ENCODE assay signal across 8 cellular contexts in genomic region chr19:13053761-13054604, GRCh38. TPM values are rescaled to one million over a fixed set of nuclear protein-coding genes. Genes with fewer than 3 reads are reported as not detected.
DNase-seq lines count a peak whose midpoint lies in the region; ATAC-seq and TF ChIP-seq lines count a peak whose summit lies in the region.

No MANE protein-coding gene starts in this region.

- intact Hi-C loops in activated T-helper 2 cell treated with anti-CD3 and anti-CD28 coated beads, Interferon-gamma antibody, Interleukin-2, Interleukin-4, amounts not matched to agents 10 μg/mL and 5 μg/mL and 100 μg/mL, durations not matched to agents 14 hours and 24 hours and 36 hours (cut with micrococcal nuclease), result no loop called here

- peak; percentile 43 for ATAC-seq in left lobe of liver
- peak; percentile 10 for ATAC-seq in thoracic aorta (ENCODE audit: insufficient number of reproducible peaks, low FRiP score, low read depth)

- H3K4me3 ChIP-seq in HUES6 (ENCODE audit: low read depth, low read length), result no peak overlapping the region; the same call in 1 of the 2 replicates
- peak overlapping the region; percentile 15 for H3K4me3 ChIP-seq in thoracic aorta

- H3K36me3 ChIP-seq in HUES6 (ENCODE audit: control insufficient read depth, insufficient read depth, low read length) (no peaks in the 10 kb centered on the region), thoracic aorta (no peaks in the 10 kb centered on the region)

- H3K9me3 ChIP-seq in HUES6 (ENCODE audit: control insufficient read depth, insufficient read depth, low read depth, low read length) (no peaks in the 10 kb centered on the region), thoracic aorta (no peaks in the 10 kb centered on the region)

- H3K27me3 Mint-ChIP-seq in chondrocyte (ENCODE audit: low read depth), result no peaks in the 10 kb centered on the region
- H3K27me3 Mint-ChIP-seq in activated T-helper 2 cell treated with anti-CD3 and anti-CD28 coated beads, Interferon-gamma antibody, Interleukin-2, Interleukin-4, amounts not matched to agents 10 μg/mL and 5 μg/mL and 100 μg/mL, durations not matched to agents 14 hours and 24 hours and 36 hours (ENCODE audit: low read depth), result peaks cover 17% of the 10 kb centered on the region

- peak overlapping the region; percentile 28 for H3K4me3 Mint-ChIP-seq in chondrocyte (ENCODE audit: unreplicated experiment)
- H3K4me3 Mint-ChIP-seq in activated T-helper 2 cell treated with anti-CD3 and anti-CD28 coated beads, Interferon-gamma antibody, Interleukin-2, Interleukin-4, amounts not matched to agents 10 μg/mL and 5 μg/mL and 100 μg/mL, durations not matched to agents 14 hours and 24 hours and 36 hours (ENCODE audit: low read depth), result no peak overlapping the region

- H3K27ac Mint-ChIP-seq in chondrocyte (ENCODE audit: unreplicated experiment), result peak overlapping the region; percentile 98
- H3K27ac Mint-ChIP-seq in activated T-helper 2 cell treated with anti-CD3 and anti-CD28 coated beads, Interferon-gamma antibody, Interleukin-2, Interleukin-4, amounts not matched to agents 10 μg/mL and 5 μg/mL and 100 μg/mL, durations not matched to agents 14 hours and 24 hours and 36 hours, result no peak overlapping the region

- peaks cover 87% of the 10 kb centered on the region for H3K4me1 Mint-ChIP-seq in chondrocyte (ENCODE audit: low read depth)
- peaks cover 6% of the 10 kb centered on the region for H3K4me1 Mint-ChIP-seq in activated T-helper 2 cell treated with anti-CD3 and anti-CD28 coated beads, Interferon-gamma antibody, Interleukin-2, Interleukin-4, amounts not matched to agents 10 μg/mL and 5 μg/mL and 100 μg/mL, durations not matched to agents 14 hours and 24 hours and 36 hours (ENCODE audit: low read depth)

- no peak overlapping the region for H3K27ac ChIP-seq in HUES6 (ENCODE audit: low read depth, low read length)
- H3K27ac ChIP-seq in thoracic aorta, result peak overlapping the region; percentile 99 to 100

- no peaks in the 10 kb centered on the region for H3K36me3 Mint-ChIP-seq in chondrocyte (ENCODE audit: low read depth)
- no peaks in the 10 kb centered on the region for H3K36me3 Mint-ChIP-seq in activated T-helper 2 cell treated with anti-CD3 and anti-CD28 coated beads, Interferon-gamma antibody, Interleukin-2, Interleukin-4, amounts not matched to agents 10 μg/mL and 5 μg/mL and 100 μg/mL, durations not matched to agents 14 hours and 24 hours and 36 hours (ENCODE audit: low read depth)

- peak; percentile 6 for TF ChIP-seq CTCF in chondrocyte (IDR thresholded peaks at IDR 0.05)
- no peak for TF ChIP-seq CTCF in thoracic aorta (IDR thresholded peaks at IDR 0.05)

- peaks cover 97% of the 10 kb centered on the region for H3K27me3 ChIP-seq in HUES6 (ENCODE audit: control insufficient read depth, insufficient read depth, low read length)
- H3K27me3 ChIP-seq in thoracic aorta (replicated peaks; ENCODE audit: insufficient read depth), result no peaks in the 10 kb centered on the region

- H3K4me1 ChIP-seq in HUES6 (ENCODE audit: control insufficient read depth, insufficient read depth, low read length) (peaks cover 75% of the 10 kb centered on the region), thoracic aorta (ENCODE audit: control insufficient read depth in 1 of 2, low read depth in 2 of 2) (peaks cover 85 to 99% of the 10 kb centered on the region in 2 donors)

- DNase-seq in chondrocyte (ENCODE audit: low spot score) (no peak), left lobe of liver (ENCODE audit: low spot score) (peak; percentile 64), thoracic aorta (ENCODE audit: low spot score) (no peak), GDM1 (lab: John Stamatoyannopoulos, UW) (no peak), NOMO-1 treated with DMSO at 0.1 percent for 48 hours (lab: John Stamatoyannopoulos, UW; ENCODE audit: unreplicated experiment) (no peak)
- no peak for DNase-seq in activated T-helper 2 cell treated with anti-CD3 and anti-CD28 coated beads, Interferon-gamma antibody, Interleukin-2, Interleukin-4, amounts not matched to agents 10 μg/mL and 5 μg/mL and 100 μg/mL, durations not matched to agents 14 hours and 24 hours and 36 hours (ENCODE audit: low spot score)
- no peak for DNase-seq in stimulated activated CD8-positive, alpha-beta memory T cell treated with anti-CD3 and anti-CD28 coated beads, Interleukin-4, amount 100 ng/mL, for 48 hours

- H3K9ac ChIP-seq in HUES6 (ENCODE audit: low read length), result peak overlapping the region; percentile 38

- no peaks in the 10 kb centered on the region for H3K9me3 Mint-ChIP-seq in chondrocyte (ENCODE audit: low read depth)
- no peaks in the 10 kb centered on the region for H3K9me3 Mint-ChIP-seq in activated T-helper 2 cell treated with anti-CD3 and anti-CD28 coated beads, Interferon-gamma antibody, Interleukin-2, Interleukin-4, amounts not matched to agents 10 μg/mL and 5 μg/mL and 100 μg/mL, durations not matched to agents 14 hours and 24 hours and 36 hours

RNA-seq across cellular contexts. Expression of gene LYL1, which starts 48.7 kb away (rescaled TPM):
- total RNA-seq in chondrocyte (0.38 to 0.47 TPM in 2 of 3 replicates, not detected in the other), left lobe of liver (1.5 TPM), thoracic aorta (10 to 100 TPM; 10.6 to 36.1 TPM)
- 5.5 and 5.6 TPM in 2 replicates for total RNA-seq in activated T-helper 2 cell treated with anti-CD3 and anti-CD28 coated beads, Interferon-gamma antibody, Interleukin-2, Interleukin-4, amounts not matched to agents 10 μg/mL and 5 μg/mL and 100 μg/mL, durations not matched to agents 14 hours and 24 hours and 36 hours

RNA-seq across cellular contexts. Expression of gene NFIX, which starts 58.7 kb away (rescaled TPM):
- total RNA-seq in chondrocyte (95.4 to 117 TPM (median 98.9 TPM) in 3 replicates), left lobe of liver (41.4 TPM), thoracic aorta (100 to 1,000 TPM; 126 to 145 TPM)
- 2.7 and 3.0 TPM in 2 replicates for total RNA-seq in activated T-helper 2 cell treated with anti-CD3 and anti-CD28 coated beads, Interferon-gamma antibody, Interleukin-2, Interleukin-4, amounts not matched to agents 10 μg/mL and 5 μg/mL and 100 μg/mL, durations not matched to agents 14 hours and 24 hours and 36 hours

Comparison
In these comparisons a context has a peak if more than half of its experiments do, and no peak if none do; other contexts are left out.
1. RNA of gene NFIX, which starts 58.7 kb away (total RNA-seq): 126 to 145 TPM in thoracic aorta, 95.4 to 117 TPM in chondrocyte and 41.4 TPM in left lobe of liver (single experiment); 2.7 to 3.0 TPM in activated T-helper 2 cell treated with anti-CD3 and anti-CD28 coated beads, Interferon-gamma antibody, Interleukin-2, Interleukin-4, amounts not matched to agents 10 μg/mL and 5 μg/mL and 100 μg/mL, durations not matched to agents 14 hours and 24 hours and 36 hours; every median in the first group is over 10 times any median in the second.